Comparison of ENCODE assay signal across 17 cellular contexts in genomic region chrX:10240918-10241317, GRCh38.
DNase-seq lines count a peak whose midpoint lies in the region; ATAC-seq, FAIRE-seq and TF ChIP-seq lines count a peak whose summit lies in the region.
"Had no signal": no experiment of that assay in that cellular context is flagged by ENCODE, and none has a peak within 500 bp of the region (broad histone marks: within the 10 kb centered on the region; RNA-seq: fewer than 3 reads in every experiment).

No MANE protein-coding gene starts in this region.

- H2AFZ ChIP-seq in GM12878 (ENCODE audit: control insufficient read depth, low read depth, low read length) = no peak overlapping the region
- H2AFZ ChIP-seq: neural progenitor cell, PC-9 had no signal

- WGBS in GM12878 (ENCODE audit: insufficient coverage, insufficient replicate concordance, low lambda C conversion rate, missing lambda C conversion rate) = 3% methylated on average over 4 of the region's 4 CpGs
- 41% methylated on average over 4 of the region's 4 CpGs for WGBS in esophagus muscularis mucosa

- peak; percentile 35 for DNase-seq in AG08396 (ENCODE audit: low spot score)
- DNase-seq in GM12878 (ENCODE audit: low read depth, low spot score) = no peak
- DNase-seq in kidney glomerular epithelial cell (lab: John Stamatoyannopoulos, UW) = peak; percentile 41
- DNase-seq in amygdala (lab: John Stamatoyannopoulos, UW) = no peak
- DNase-seq in activated naive CD4-positive, alpha-beta T cell treated with anti-CD3 and anti-CD28 coated beads, Interleukin-2, amount 10 ng/mL, durations not matched to agents 7 days and 5 days = no peak
- no peak for DNase-seq in DMS153 treated with DMSO at 0.1 percent for 48 hours (lab: John Stamatoyannopoulos, UW; ENCODE audit: unreplicated experiment)
- DNase-seq in esophagus muscularis mucosa (ENCODE audit: extremely low spot score) = no peak
- DNase-seq: activated CD4-positive, alpha-beta T cell treated with anti-CD3 and anti-CD28 coated beads, Interleukin-2, amount 50 U/mL, for 48 hours; activated effector memory CD4-positive, alpha-beta T cell treated with anti-CD3 and anti-CD28 coated beads, Interleukin-2, amount 50 U/mL, for 16 hours; glutamatergic neuron; NCI-H2081 treated with DMSO at 0.1 percent for 48 hours; PC-9 had no signal

- no peaks in the 10 kb centered on the region for H3K4me1 Mint-ChIP-seq in activated naive CD4-positive, alpha-beta T cell treated with anti-CD3 and anti-CD28 coated beads, Interleukin-2, amount 10 ng/mL, durations not matched to agents 7 days and 5 days

- intact Hi-C loops in GM12878 (cut with micrococcal nuclease; ENCODE audit: unreplicated experiment) = no loop called here
- intact Hi-C loops in esophagus muscularis mucosa (cut with DNase I) = no loop called here

- no peak overlapping the region for H3K27ac ChIP-seq in GM12878 (ENCODE audit: control insufficient read depth, insufficient read depth)
- no peak overlapping the region for H3K27ac ChIP-seq in esophagus muscularis mucosa (replicated peaks in 1 of 4)
- H3K27ac ChIP-seq: C4-2B, coronary artery, neural progenitor cell, PC-9 had no signal

- TF ChIP-seq POLR2A in GM12878 (IDR thresholded peaks at IDR 0.05; ENCODE audit: low read depth, low read length) = no peak
- no peak for TF ChIP-seq POLR2A in esophagus muscularis mucosa (IDR thresholded peaks at IDR 0.05; ENCODE audit: low read depth)

- no TSS peak for BruUV-seq in GM12878 (replicated peaks; lab: Mats Ljungman, UMichigan)

- no peaks in the 10 kb centered on the region for H3K9me3 Mint-ChIP-seq in activated naive CD4-positive, alpha-beta T cell treated with anti-CD3 and anti-CD28 coated beads, Interleukin-2, amount 10 ng/mL, durations not matched to agents 7 days and 5 days
- H3K9me3 Mint-ChIP-seq: T-helper 1 cell treated with Interleukin-12 subunit alpha and Interleukin-12 subunit beta and Interleukin-4 antibody, amounts not matched to agents 30 μg/mL and 1 μg/mL, for 36 hours had no signal

- no peaks in the 10 kb centered on the region; a peak in 1 of 4 replicates for H3K27me3 ChIP-seq in GM12878 (replicated peaks in 1 of 2; ENCODE audit: control insufficient read depth in 2 of 2, insufficient read depth in 2 of 2, low read length in 1 of 2)
- no peaks in the 10 kb centered on the region for H3K27me3 ChIP-seq in esophagus muscularis mucosa
- H3K27me3 ChIP-seq: neural progenitor cell had no signal

- H3K4me3 ChIP-seq in GM12878 (no peak overlapping the region), esophagus muscularis mucosa (no peak overlapping the region)
- H3K4me3 ChIP-seq: coronary artery, neural progenitor cell, PC-9 had no signal

- no peaks in the 10 kb centered on the region for H3K36me3 ChIP-seq in GM12878 (ENCODE audit: control insufficient read depth in 2 of 2, insufficient read depth in 2 of 2, low read length in 1 of 2)
- no peaks in the 10 kb centered on the region for H3K36me3 ChIP-seq in esophagus muscularis mucosa
- H3K36me3 ChIP-seq: neural progenitor cell had no signal

- H3K9ac ChIP-seq in GM12878 (ENCODE audit: control insufficient read depth, insufficient read depth, low read length) = no peak overlapping the region
- H3K9ac ChIP-seq: neural progenitor cell had no signal

- TF ChIP-seq EP300 in GM12878 (IDR thresholded peaks at IDR 0.05; ENCODE audit: borderline replicate concordance in 1 of 2, control insufficient read depth in 1 of 2, low read depth in 2 of 2, low read length in 2 of 2) (no peak), esophagus muscularis mucosa (IDR thresholded peaks at IDR 0.05) (no peak)

- POLR2A ChIA-PET in GM12878 (lab: Charles Lee) = no interaction called here

- H3K4me1 ChIP-seq in GM12878 (ENCODE audit: control insufficient read depth, insufficient read depth, low read length) = no peaks in the 10 kb centered on the region
- H3K4me1 ChIP-seq in esophagus muscularis mucosa = peaks cover 0 to 7% (median 4%) of the 10 kb centered on the region in 4 donors
- H3K4me1 ChIP-seq: neural progenitor cell had no signal

- H3K27me3 Mint-ChIP-seq in activated naive CD4-positive, alpha-beta T cell treated with anti-CD3 and anti-CD28 coated beads, Interleukin-2, amount 10 ng/mL, durations not matched to agents 7 days and 5 days = peaks cover 4% of the 10 kb centered on the region

- no peak for TF ChIP-seq RAD21 in GM12878 (IDR thresholded peaks at IDR 0.05; ENCODE audit: insufficient read depth, low read depth, low read length)

- in situ Hi-C loops in GM12878 (cut with MboI) = no loop called here

- no peaks in the 10 kb centered on the region for H3K79me2 ChIP-seq in GM12878 (ENCODE audit: control insufficient read depth, insufficient read depth, low read length)

- no peak overlapping the region for H3K4me3 Mint-ChIP-seq in activated naive CD4-positive, alpha-beta T cell treated with anti-CD3 and anti-CD28 coated beads, Interleukin-2, amount 10 ng/mL, durations not matched to agents 7 days and 5 days
- H3K4me3 Mint-ChIP-seq: neural progenitor cell; T-helper 1 cell treated with Interleukin-12 subunit alpha and Interleukin-12 subunit beta and Interleukin-4 antibody, amounts not matched to agents 30 μg/mL and 1 μg/mL, for 36 hours had no signal

- ATAC-seq in HG02852 (IDR thresholded peaks at IDR 0.05; ENCODE audit: unreplicated experiment) = peak; percentile 71
- ATAC-seq in GM12878 = peak; percentile 77

- TF ChIP-seq CTCF in GM12878 (IDR thresholded peaks at IDR 0.05 in 2 of 3, conservative IDR thresholded peaks at IDR 0.05 in 1 of 3; ENCODE audit: control insufficient read depth in 2 of 3, extremely low read depth in 1 of 3, insufficient read depth in 1 of 3, low read depth in 3 of 3, low read length in 3 of 3) (no peak), esophagus muscularis mucosa (IDR thresholded peaks at IDR 0.05) (no peak)

- no peaks in the 10 kb centered on the region for H3K36me3 Mint-ChIP-seq in activated naive CD4-positive, alpha-beta T cell treated with anti-CD3 and anti-CD28 coated beads, Interleukin-2, amount 10 ng/mL, durations not matched to agents 7 days and 5 days
- H3K36me3 Mint-ChIP-seq: neural progenitor cell had no signal

- no peak overlapping the region for H3K27ac Mint-ChIP-seq in activated naive CD4-positive, alpha-beta T cell treated with anti-CD3 and anti-CD28 coated beads, Interleukin-2, amount 10 ng/mL, durations not matched to agents 7 days and 5 days
- H3K27ac Mint-ChIP-seq: neural progenitor cell; T-helper 1 cell treated with Interleukin-12 subunit alpha and Interleukin-12 subunit beta and Interleukin-4 antibody, amounts not matched to agents 30 μg/mL and 1 μg/mL, for 36 hours had no signal

- RAD21 ChIA-PET in GM12878 (lab: Charles Lee; ENCODE audit: unreplicated experiment) = interaction anchor here (1.8 kb wide), 1 partner anchor 50 kb away, joined by 4 read pairs; no protein-coding TSS in a partner anchor

- no peaks in the 10 kb centered on the region for H3K9me3 ChIP-seq in GM12878 (replicated peaks; ENCODE audit: control insufficient read depth, insufficient read depth, low read length)
- H3K9me3 ChIP-seq in esophagus muscularis mucosa = no peaks in the 10 kb centered on the region

- no peaks in the 10 kb centered on the region for H4K20me1 ChIP-seq in GM12878 (ENCODE audit: control insufficient read depth, insufficient read depth)

- FAIRE-seq in GM12878 (lab: Jason Lieb, UNC) = no peak

- H3K4me2 ChIP-seq in GM12878 (ENCODE audit: control insufficient read depth, insufficient read depth) = no peak overlapping the region
- H3K4me2 ChIP-seq: neural progenitor cell, PC-9 had no signal

- SMC1A ChIA-PET in GM12878 (lab: Charles Lee; ENCODE audit: uncharacterized antibody, unreplicated experiment) = interaction anchor here (0.7 to 1.7 kb wide), 5 partner anchors 15 to 118 kb away, joined by 3 to 5 read pairs (median 4); no protein-coding TSS in a partner anchor

- CTCF ChIA-PET in GM12878 (lab: Yijun Ruan, JAX) = interaction anchor here (0.9 to 2.2 kb wide), 4 partner anchors 29 to 50 kb away, joined by 3 to 10 read pairs (median 3); no protein-coding TSS in a partner anchor
- CTCF ChIA-PET in activated naive CD4-positive, alpha-beta T cell treated with anti-CD3 and anti-CD28 coated beads, Interleukin-2, amount 10 ng/mL, durations not matched to agents 7 days and 5 days (lab: Charles Lee) = no interaction called here

TF ChIP-seq in GM12878, 131 proteins besides CTCF, POLR2A, EP300 and RAD21:
- TF ChIP-seq RELB (IDR thresholded peaks at IDR 0.05; ENCODE audit: low read depth) = 0 out of 2 replicates have a peak, but pooled peaks have one; percentile 11
- no peak for TF ChIP-seq HDAC2 (IDR thresholded peaks at IDR 0.05)
- no peak for TF ChIP-seq FOXK2 (IDR thresholded peaks at IDR 0.05)
- TF ChIP-seq MEF2A (IDR thresholded peaks at IDR 0.05; ENCODE audit: insufficient read depth, low read depth, low read length) = 0 out of 2 replicates have a peak, but pooled peaks have one; percentile 51
- TF ChIP-seq EZH2 (IDR thresholded peaks at IDR 0.05; ENCODE audit: borderline replicate concordance, control insufficient read depth, low read depth, low read length) = no peak
- TF ChIP-seq RB1 (IDR thresholded peaks at IDR 0.05; ENCODE audit: borderline replicate concordance) = no peak
- TF ChIP-seq TARDBP (IDR thresholded peaks at IDR 0.05; ENCODE audit: borderline replicate concordance) = no peak
- TF ChIP-seq JUNB (IDR thresholded peaks at IDR 0.05) = peak; percentile 23; the same call in 1 of the 2 replicates
- TF ChIP-seq CREM (IDR thresholded peaks at IDR 0.05; ENCODE audit: low read depth) = no peak

Comparison
In these comparisons a context has a peak if more than half of its experiments do, and no peak if none do; other contexts are left out.
1. DNase-seq: peak in AG08396 (single experiment) and kidney glomerular epithelial cell (single experiment); none in GM12878 (single experiment), amygdala (0 of 56), activated naive CD4-positive, alpha-beta T cell treated with anti-CD3 and anti-CD28 coated beads, Interleukin-2, amount 10 ng/mL, durations not matched to agents 7 days and 5 days (single experiment), DMS153 treated with DMSO at 0.1 percent for 48 hours (single experiment) and esophagus muscularis mucosa (single experiment).